ENCODE assay signal across 31 cellular contexts in the genomic region with DNA sequence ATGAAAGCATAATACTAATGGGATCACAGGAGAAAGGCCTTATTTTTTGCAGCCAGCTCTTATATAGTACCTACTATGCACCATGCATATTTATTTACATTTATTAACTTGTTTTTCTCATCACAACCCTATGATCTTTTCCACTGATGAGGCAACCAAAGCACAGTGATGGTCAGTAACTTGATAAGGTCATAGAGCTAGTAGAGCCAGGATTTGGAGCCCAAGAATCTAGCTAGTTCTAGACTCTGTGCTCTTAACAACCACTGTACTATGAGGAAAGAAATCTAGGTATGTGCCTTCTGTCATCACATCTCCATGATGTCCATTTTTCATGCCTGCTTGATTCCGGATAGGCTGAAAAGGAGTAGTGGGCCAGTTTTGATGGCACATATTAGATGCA. TPM values are rescaled to one million over a fixed set of nuclear protein-coding genes. Genes with fewer than 3 reads are reported as not detected.
"Had no signal": no experiment of that assay in that cellular context is flagged by ENCODE, and none has a peak within 500 bp of the region (broad histone marks: within the 10 kb centered on the region; RNA-seq: fewer than 3 reads in every experiment).

No MANE protein-coding gene starts in this region.

- H3K27me3 ChIP-seq: neutrophil, pancreas, spleen, suprapubic skin, testis, tibial artery, transverse colon, upper lobe of right lung, uterus had no signal

- H3K36me3 ChIP-seq: neutrophil, pancreas, prostate gland, spleen, suprapubic skin, tibial artery, transverse colon, upper lobe of right lung, uterus had no signal

- H3K36me3 Mint-ChIP-seq: type B pancreatic cell had no signal

- H3K27ac Mint-ChIP-seq: naive B cell; naive thymus-derived CD8-positive, alpha-beta T cell; natural killer cell treated with Interleukin-12 subunit alpha and Interleukin-12 subunit beta and Interleukin-15 and Interleukin-18, amount 100 ng/mL, for 72 hours; nephron progenitor cell; stimulated activated memory B cell treated with anti-CD40 and anti-IgM and Interleukin-4, amounts not matched to agents 10 μg/mL and 1 μg/mL and 100 μg/mL, for 72 hours; stimulated activated naive CD8-positive, alpha-beta T cell treated with anti-CD3 and anti-CD28 coated beads, Interleukin-15, amount 100 ng/mL, for 72 hours; type B pancreatic cell had no signal

- DNase-seq: naive B cell; naive thymus-derived CD8-positive, alpha-beta T cell; nephron progenitor cell; occipital lobe; pancreas; right cardiac atrium; spleen; stimulated activated CD4-positive, alpha-beta T cell treated with anti-CD3 and anti-CD28 coated beads, Interleukin-12 subunit alpha, Interleukin-12 subunit beta, amount 100 ng/mL, for 4 hours; stimulated activated CD4-positive, alpha-beta T cell treated with anti-CD3 and anti-CD28 coated beads, Interleukin-1b, Interleukin-23, amount 100 ng/mL, for 48 hours; stimulated activated CD4-positive, alpha-beta T cell treated with anti-CD3 and anti-CD28 coated beads, Interleukin-4, amount 100 ng/mL, for 1 hour; stimulated activated CD4-positive, alpha-beta T cell treated with anti-CD3 and anti-CD28 coated beads, Interleukin-4, amount 100 ng/mL, for 4 hours; stimulated activated CD8-positive, alpha-beta memory T cell treated with anti-CD3 and anti-CD28 coated beads, Interleukin-4, amount 100 ng/mL, for 48 hours; stimulated activated naive CD4-positive, alpha-beta T cell; stimulated activated naive CD8-positive, alpha-beta T cell treated with anti-CD3 and anti-CD28 coated beads, Interleukin-15, amount 100 ng/mL, for 72 hours; stimulated activated naive CD8-positive, alpha-beta T cell treated with anti-CD3 and anti-CD28 coated beads, Interleukin-15, Interleukin-2, amounts not matched to agents 100 U/mL and 50 U/mL, for 24 hours; substantia nigra; testis; tibial artery; transverse colon; upper lobe of right lung; uterus had no signal

- H3K4me1 ChIP-seq: pancreas, prostate gland, spleen, suprapubic skin, testis, tibial artery, transverse colon, upper lobe of right lung, uterus had no signal

- H3K27me3 Mint-ChIP-seq: type B pancreatic cell had no signal

- H3K4me1 Mint-ChIP-seq: naive B cell; nephron progenitor cell; neural crest cell; stimulated activated memory B cell treated with anti-CD40 and anti-IgM and Interleukin-4, amounts not matched to agents 10 μg/mL and 1 μg/mL and 100 μg/mL, for 72 hours had no signal

- H3K4me3 Mint-ChIP-seq: naive B cell; naive thymus-derived CD8-positive, alpha-beta T cell; natural killer cell treated with Interleukin-12 subunit alpha and Interleukin-12 subunit beta and Interleukin-15 and Interleukin-18, amount 100 ng/mL, for 72 hours; nephron progenitor cell; neural crest cell; stimulated activated memory B cell treated with anti-CD40 and anti-IgM and Interleukin-4, amounts not matched to agents 10 μg/mL and 1 μg/mL and 100 μg/mL, for 72 hours; stimulated activated naive CD8-positive, alpha-beta T cell treated with anti-CD3 and anti-CD28 coated beads, Interleukin-15, amount 100 ng/mL, for 72 hours; type B pancreatic cell had no signal

- H3K27ac ChIP-seq: neutrophil, pancreas, prostate gland, skin epidermis, spleen, suprapubic skin, testis, tibial artery, transverse colon, upper lobe of right lung, uterus had no signal

- H3K4me3 ChIP-seq: pancreas, prostate gland, skin epidermis, smooth muscle cell, spleen, suprapubic skin, testis, tibial artery, transverse colon, upper lobe of right lung, uterus had no signal

- H3K9me3 ChIP-seq: pancreas, prostate gland, suprapubic skin, testis had no signal

- H3K4me2 ChIP-seq: smooth muscle cell had no signal

- ATAC-seq: naive thymus-derived CD8-positive, alpha-beta T cell; natural killer cell treated with Interleukin-12 subunit alpha and Interleukin-12 subunit beta and Interleukin-15 and Interleukin-18, amount 100 ng/mL, for 72 hours; pancreas; right cardiac atrium; sciatic nerve; stimulated activated memory B cell treated with anti-CD40 and anti-IgM and Interleukin-4, amounts not matched to agents 10 μg/mL and 1 μg/mL and 100 μg/mL, for 72 hours; stimulated activated naive CD8-positive, alpha-beta T cell treated with anti-CD3 and anti-CD28 coated beads, Interleukin-15, amount 100 ng/mL, for 72 hours; stimulated activated naive CD8-positive, alpha-beta T cell treated with anti-CD3 and anti-CD28 coated beads, Interleukin-15, Interleukin-2, amounts not matched to agents 100 U/mL and 50 U/mL, for 24 hours; upper lobe of right lung had no signal

RNA-seq across cellular contexts. Expression of gene CAT, which starts 57.0 kb away (rescaled TPM):
- total RNA-seq: smooth muscle cell had no signal
- polyA plus RNA-seq: smooth muscle cell had no signal
